16 cellular contexts compared by ENCODE assay signal in genomic region chr4:62487016-62487415, GRCh38.
A peak's percentile ranks its signal among the peaks of the same experiment; 100 is the strongest.
DNase-seq lines count a peak whose midpoint lies in the region; ATAC-seq and TF ChIP-seq lines count a peak whose summit lies in the region.
"Had no signal": no experiment of that assay in that cellular context is flagged by ENCODE, and none has a peak within 500 bp of the region (broad histone marks: within the 10 kb centered on the region; RNA-seq: fewer than 3 reads in every experiment).

No MANE protein-coding gene starts in this region.

- H3K4me3 ChIP-seq in RWPE2 (ENCODE audit: severe bottlenecking) = no peak overlapping the region
- H3K4me3 ChIP-seq in epithelial cell of esophagus (ENCODE audit: low read length) = no peak overlapping the region
- no peak overlapping the region for H3K4me3 ChIP-seq in neuron (ENCODE audit: low read length)
- H3K4me3 ChIP-seq in MM.1S (ENCODE audit: low read length) = no peak overlapping the region
- no peak overlapping the region for H3K4me3 ChIP-seq in esophagus squamous epithelium

- whole genome bisulfite sequencing in esophagus squamous epithelium, 2 donors = 20 to 44% methylated on average over 1 of the region's 1 CpG

- TF ChIP-seq POLR2A in esophagus squamous epithelium (IDR thresholded peaks at IDR 0.05) = no peak

- H3K9me3 ChIP-seq in RWPE2 (ENCODE audit: severe bottlenecking) (no peaks in the 10 kb centered on the region), neuron (ENCODE audit: low read length) (no peaks in the 10 kb centered on the region), MM.1S (replicated peaks; ENCODE audit: insufficient read depth, low read length) (no peaks in the 10 kb centered on the region), esophagus squamous epithelium (peaks cover 0 to 4% (median 0%) of the 10 kb centered on the region in 3 donors)

- no peak overlapping the region for H3K27ac ChIP-seq in RWPE2 (ENCODE audit: poor library complexity, severe bottlenecking)
- H3K27ac ChIP-seq in MM.1S (ENCODE audit: low read length) = no peak overlapping the region
- no peak overlapping the region for H3K27ac ChIP-seq in esophagus squamous epithelium

- H2AFZ ChIP-seq in neuron (ENCODE audit: low read depth, low read length) (peak overlapping the region; percentile 17), MM.1S (ENCODE audit: low read length) (no peak overlapping the region)

- H3K9ac ChIP-seq in MM.1S (ENCODE audit: low read length) = no peak overlapping the region

- no peaks in the 10 kb centered on the region for H3K79me2 ChIP-seq in MM.1S (ENCODE audit: low read length)

- TF ChIP-seq CTCF in RWPE2 (IDR thresholded peaks at IDR 0.05; ENCODE audit: poor library complexity, severe bottlenecking) = no peak
- no peak for TF ChIP-seq CTCF in epithelial cell of esophagus (IDR thresholded peaks at IDR 0.05; ENCODE audit: insufficient read depth, low read depth, low read length, missing control alignments)
- TF ChIP-seq CTCF in MM.1S (IDR thresholded peaks at IDR 0.05; ENCODE audit: low read length) = no peak
- no peak for TF ChIP-seq CTCF in esophagus squamous epithelium (IDR thresholded peaks at IDR 0.05)

- H3K27me3 ChIP-seq in RWPE2 (ENCODE audit: insufficient read depth, poor library complexity, severe bottlenecking) (no peaks in the 10 kb centered on the region), neuron (ENCODE audit: insufficient read depth, low read length) (no peaks in the 10 kb centered on the region), MM.1S (replicated peaks; ENCODE audit: insufficient read depth, low read length) (no peaks in the 10 kb centered on the region), esophagus squamous epithelium (no peaks in the 10 kb centered on the region)

- peak; percentile 46; the same call in 1 of the 3 replicates for ATAC-seq in RWPE2 (ENCODE audit: low read depth)
- ATAC-seq: Right ventricle myocardium inferior had no signal

- H3F3A ChIP-seq in MM.1S (ENCODE audit: insufficient read depth, low read length) = no peaks in the 10 kb centered on the region

- H3K4me2 ChIP-seq in MM.1S (ENCODE audit: low read depth, low read length) = no peak overlapping the region

- DNase-seq in HT1080 (ENCODE audit: low read depth) (peak; percentile 37), RWPE2 (ENCODE audit: low spot score) (no peak), epithelial cell of esophagus (ENCODE audit: low read depth) (peak; percentile 35), MM.1S (no peak), esophagus squamous epithelium (lab: John Stamatoyannopoulos, UW) (no peak), DMS114 treated with DMSO at 0.1 percent for 48 hours (lab: John Stamatoyannopoulos, UW; ENCODE audit: unreplicated experiment) (no peak)
- DNase-seq: AML-193, DMS 273 treated with DMSO at 0.1 percent for 48 hours, GOT3, NCI-H1417 treated with DMSO at 0.1 percent for 48 hours, NCI-H2029, NCI-H2171, NCI-H446 treated with DMSO at 0.1 percent for 48 hours, NCI-H748 treated with DMSO at 0.1 percent for 48 hours had no signal

- no peaks in the 10 kb centered on the region for H3K36me3 ChIP-seq in RWPE2 (ENCODE audit: low read depth)
- no peaks in the 10 kb centered on the region for H3K36me3 ChIP-seq in neuron (ENCODE audit: insufficient read depth, low read length)
- H3K36me3 ChIP-seq in MM.1S (replicated peaks; ENCODE audit: insufficient read depth, low read length) = no peaks in the 10 kb centered on the region
- H3K36me3 ChIP-seq in esophagus squamous epithelium = no peaks in the 10 kb centered on the region

- no peaks in the 10 kb centered on the region for H3K4me1 ChIP-seq in RWPE2 (ENCODE audit: insufficient read depth, poor library complexity, severe bottlenecking)
- H3K4me1 ChIP-seq in neuron (ENCODE audit: insufficient read depth, low read length) = no peaks in the 10 kb centered on the region
- H3K4me1 ChIP-seq in MM.1S (ENCODE audit: low read length) = no peaks in the 10 kb centered on the region
- H3K4me1 ChIP-seq in esophagus squamous epithelium = no peaks in the 10 kb centered on the region

- intact Hi-C loops in esophagus squamous epithelium (cut with DNase I) = no loop called here

- no peaks in the 10 kb centered on the region for H4K20me1 ChIP-seq in MM.1S (ENCODE audit: insufficient read depth, low read length)

- H3K9me2 ChIP-seq in MM.1S (replicated peaks; ENCODE audit: insufficient read depth, low read length) = no peaks in the 10 kb centered on the region

Comparison
In these comparisons a context has a peak if more than half of its experiments do, and no peak if none do; other contexts are left out.
1. DNase-seq: peak in HT1080 (single experiment) and epithelial cell of esophagus (single experiment); none in RWPE2 (single experiment), MM.1S (single experiment), esophagus squamous epithelium (single experiment) and DMS114 treated with DMSO at 0.1 percent for 48 hours (single experiment).